ENCODE assay signal across 28 cellular contexts in the genomic region with DNA sequence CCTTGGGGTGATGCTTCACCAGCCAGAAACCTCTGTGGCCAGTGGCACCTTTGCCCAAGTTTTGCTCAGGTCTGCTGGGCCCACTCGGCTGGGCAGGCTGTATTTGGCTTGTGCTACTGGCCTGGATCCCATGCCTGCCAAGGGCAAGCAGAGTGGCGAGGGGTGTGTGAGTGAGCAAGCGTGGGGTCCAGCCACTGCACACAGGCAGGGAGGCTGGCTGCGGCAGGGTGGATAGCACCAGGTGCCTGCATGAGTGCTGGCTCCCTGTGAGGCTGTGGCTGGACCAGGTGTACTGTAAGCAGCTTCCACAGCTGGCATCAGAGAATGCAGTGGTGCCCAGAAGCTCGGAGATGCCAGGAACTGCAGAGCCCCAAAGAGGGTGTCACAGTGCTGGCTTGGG.
"Had no signal": no experiment of that assay in that cellular context is flagged by ENCODE, and none has a peak within 500 bp of the region (broad histone marks: within the 10 kb centered on the region; RNA-seq: fewer than 3 reads in every experiment).

No MANE protein-coding gene starts in this region.

- H3K36me3 ChIP-seq: esophagus muscularis mucosa, heart right ventricle, lower lobe of right lung, right lobe of liver, stomach, thyroid gland had no signal

- H3K27me3 Mint-ChIP-seq: naive B cell; natural killer cell treated with Interleukin-12 subunit alpha and Interleukin-12 subunit beta and Interleukin-15 and Interleukin-18, amount 100 ng/mL, for 72 hours; type B pancreatic cell had no signal

- H3K9me3 ChIP-seq: lower lobe of right lung, right lobe of liver, thyroid gland had no signal

- H3K4me1 ChIP-seq: esophagus muscularis mucosa, foreskin keratinocyte, heart right ventricle, lower lobe of right lung, right lobe of liver, stomach, thyroid gland had no signal

- H3K4me1 Mint-ChIP-seq: naive B cell, neural crest cell had no signal

- DNase-seq: central memory CD4-positive, alpha-beta T cell; dermis blood vessel endothelial cell; effector memory CD4-positive, alpha-beta T cell; foreskin keratinocyte; glutamatergic neuron; heart right ventricle; hippocampal formation; kidney glomerular epithelial cell; left colon; left ventricle myocardium superior; lower lobe of right lung; naive B cell; retina; right lobe of liver; small intestine; stimulated activated CD4-positive, alpha-beta T cell treated with anti-CD3 and anti-CD28 coated beads, Interleukin-12 subunit alpha, Interleukin-12 subunit beta, amount 100 ng/mL, for 4 hours; stimulated activated CD4-positive, alpha-beta T cell treated with anti-CD3 and anti-CD28 coated beads, Interleukin-1b, Interleukin-23, amount 100 ng/mL, for 48 hours; stimulated activated CD4-positive, alpha-beta T cell treated with anti-CD3 and anti-CD28 coated beads, Interleukin-4, amount 100 ng/mL, for 1 hour; stimulated activated CD8-positive, alpha-beta memory T cell treated with anti-CD3 and anti-CD28 coated beads, Interleukin-4, amount 100 ng/mL, for 48 hours; stimulated activated naive CD4-positive, alpha-beta T cell treated with Interleukin-2 at 50 U/mL for 16 hours; stomach; thyroid gland had no signal

- H3K4me3 Mint-ChIP-seq: naive B cell; natural killer cell treated with Interleukin-12 subunit alpha and Interleukin-12 subunit beta and Interleukin-15 and Interleukin-18, amount 100 ng/mL, for 72 hours; neural crest cell; type B pancreatic cell had no signal

- H3K27me3 ChIP-seq: esophagus muscularis mucosa, foreskin keratinocyte, heart right ventricle, right lobe of liver, stomach, thyroid gland had no signal

- H3K36me3 Mint-ChIP-seq: naive B cell, type B pancreatic cell had no signal

- H3K27ac Mint-ChIP-seq: naive B cell; natural killer cell treated with Interleukin-12 subunit alpha and Interleukin-12 subunit beta and Interleukin-15 and Interleukin-18, amount 100 ng/mL, for 72 hours; type B pancreatic cell had no signal

- H3K27ac ChIP-seq: coronary artery, esophagus muscularis mucosa, foreskin keratinocyte, heart right ventricle, lower lobe of right lung, right lobe of liver, stomach, thyroid gland had no signal

- ATAC-seq: foreskin keratinocyte; heart right ventricle; left colon; left ventricle myocardium superior; mucosa of descending colon; natural killer cell treated with Interleukin-12 subunit alpha and Interleukin-12 subunit beta and Interleukin-15 and Interleukin-18, amount 100 ng/mL, for 72 hours; right lobe of liver had no signal

- H3K4me3 ChIP-seq: coronary artery, esophagus muscularis mucosa, heart right ventricle, lower lobe of right lung, mucosa of descending colon, right lobe of liver, stomach, thyroid gland had no signal
